ENCODE assay signal across 16 cellular contexts in the genomic region with DNA sequence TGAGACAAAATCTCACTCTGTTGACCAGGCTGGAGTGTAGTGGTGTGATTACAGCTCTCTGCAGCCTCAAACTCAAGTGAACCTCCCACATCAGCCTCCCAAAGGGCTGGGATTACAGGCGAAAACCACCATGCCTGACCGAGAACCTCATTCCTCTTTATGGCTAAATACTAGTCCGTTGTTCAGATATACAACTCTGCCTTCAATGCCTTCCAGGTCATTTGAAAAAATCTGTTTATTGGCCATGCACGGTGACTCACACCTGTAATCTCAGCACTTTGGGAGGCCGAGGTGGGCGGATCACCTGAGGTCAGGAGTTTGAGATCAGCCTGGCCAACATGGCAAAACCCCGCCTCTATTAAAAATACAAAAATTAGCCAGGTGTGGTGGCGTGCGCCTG. TPM values are rescaled to one million over a fixed set of nuclear protein-coding genes. Genes with fewer than 3 reads are reported as not detected.
"Had no signal": no experiment of that assay in that cellular context is flagged by ENCODE, and none has a peak within 500 bp of the region (broad histone marks: within the 10 kb centered on the region; RNA-seq: fewer than 3 reads in every experiment).

No MANE protein-coding gene starts in this region.

RNA-seq across cellular contexts. Expression of gene DNAJC22, which starts 33.5 kb away (rescaled TPM):
- total RNA-seq: activated naive CD4-positive, alpha-beta T cell treated with anti-CD3 and anti-CD28 coated beads for 36 hours; activated naive CD8-positive, alpha-beta T cell treated with anti-CD3 and anti-CD28 coated beads for 36 hours; activated T-helper 17 cell treated with anti-CD3 and anti-CD28 coated beads, Interleukin-2, amount 50 U/mL, for 72 hours; ascending aorta had no signal

RNA-seq across cellular contexts. Expression of gene C1QL4, which starts 43.2 kb away (rescaled TPM):
- total RNA-seq: activated naive CD4-positive, alpha-beta T cell treated with anti-CD3 and anti-CD28 coated beads for 36 hours; activated naive CD4-positive, alpha-beta T cell treated with anti-CD3 and anti-CD28 coated beads, Interleukin-2, amount 50 U/mL, for 72 hours; activated naive CD8-positive, alpha-beta T cell treated with anti-CD3 and anti-CD28 coated beads for 36 hours; activated naive CD8-positive, alpha-beta T cell treated with anti-CD3 and anti-CD28 coated beads, Interleukin-2, amount 10 ng/mL, durations not matched to agents 7 days and 5 days; activated T-cell treated with anti-CD3 and anti-CD28 coated beads, Interleukin-2, amount 50 U/mL, for 4 hours; activated T-helper 1 cell treated with anti-CD3 and anti-CD28 coated beads, Interleukin-12 subunit alpha, Interleukin-12 subunit beta, Interleukin-2, Interleukin-4 antibody, amounts not matched to agents 30 ng/mL and 10 ng/mL and 1 ng/mL, durations not matched to agents 14 hours and 24 hours and 36 hours; activated T-helper 17 cell treated with anti-CD3 and anti-CD28 coated beads, Interleukin-2, amount 50 U/mL, for 72 hours; activated T-helper 2 cell treated with anti-CD3 and anti-CD28 coated beads, Interferon-gamma antibody, Interleukin-2, Interleukin-4, amounts not matched to agents 10 μg/mL and 5 μg/mL and 100 μg/mL, durations not matched to agents 14 hours and 24 hours and 36 hours; aorta; ascending aorta; body of pancreas; bronchial epithelial cell; cardiac muscle cell; cardiac septum had no signal
- polyA plus RNA-seq: adipose tissue, adrenal gland, aorta, cardiac muscle cell had no signal

RNA-seq across cellular contexts. Expression of gene TROAP, which starts 57.1 kb away (rescaled TPM):
- total RNA-seq: ascending aorta, body of pancreas, cardiac septum had no signal
